8 cellular contexts compared by ENCODE assay signal in the genomic region with DNA sequence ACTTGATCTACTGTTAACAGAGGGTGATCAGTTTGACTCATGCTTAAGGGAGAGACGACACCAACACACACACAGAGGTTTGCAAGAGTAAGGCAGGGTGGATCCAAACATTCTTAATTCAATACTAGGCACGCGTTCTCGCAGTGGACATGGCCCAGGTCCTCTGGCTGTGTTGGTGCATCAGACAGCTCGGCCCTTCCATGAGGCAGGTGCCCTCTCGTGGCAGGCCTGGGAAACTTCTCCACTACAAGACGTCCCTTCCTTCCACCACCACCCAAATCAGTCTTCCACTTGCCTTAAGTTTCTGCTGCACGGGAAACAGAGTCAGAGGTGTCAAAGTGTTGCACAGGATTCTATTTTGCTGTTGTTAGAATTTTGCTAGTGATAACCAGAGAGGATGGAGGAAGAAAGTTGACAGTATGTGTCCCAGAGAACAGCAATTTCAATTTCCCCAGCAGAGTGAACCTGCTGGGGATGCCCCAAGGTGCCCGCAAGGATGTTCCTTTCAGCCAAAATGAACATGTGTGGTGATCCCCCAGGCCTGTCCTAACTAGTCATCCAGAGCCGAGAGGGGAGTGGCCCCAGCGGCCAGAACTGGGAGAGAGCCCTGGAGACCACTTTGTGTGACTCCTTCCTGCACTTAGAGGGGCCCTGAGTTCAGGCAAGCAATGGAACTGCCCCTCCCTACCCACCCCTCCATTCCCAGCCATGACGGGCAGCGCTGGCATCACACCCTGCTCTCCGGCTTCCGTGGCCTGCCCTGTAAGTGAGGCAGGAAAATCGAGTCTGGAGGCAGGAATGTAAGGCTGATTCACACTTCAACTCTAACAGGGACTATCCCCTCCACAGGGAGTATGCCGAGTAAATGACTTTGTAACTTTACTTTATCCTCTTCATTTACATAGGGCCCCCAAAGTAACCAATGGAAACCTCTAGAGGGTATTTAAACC. TPM values are rescaled to one million over a fixed set of nuclear protein-coding genes. Genes with fewer than 3 reads are reported as not detected.
A peak's percentile ranks its signal among the peaks of the same experiment; 100 is the strongest.
DNase-seq lines count a peak whose midpoint lies in the region; ATAC-seq and TF ChIP-seq lines count a peak whose summit lies in the region.

No MANE protein-coding gene starts in this region.

- ATAC-seq in psoas muscle (peak; percentile 46 to 82 (median 69)), aorta (ENCODE audit: low FRiP score) (peak; percentile 91)

- no peaks in the 10 kb centered on the region for H3K36me3 ChIP-seq in SJSA1
- H3K36me3 ChIP-seq in psoas muscle (ENCODE audit: insufficient read depth in 1 of 2, low read depth in 1 of 2): no peaks in the 10 kb centered on the region
- no peaks in the 10 kb centered on the region for H3K36me3 ChIP-seq in aorta (ENCODE audit: control insufficient read depth in 1 of 2, insufficient read depth in 2 of 2, low read length in 1 of 2)

- peak; percentile 64 for TF ChIP-seq CTCF in psoas muscle (IDR thresholded peaks at IDR 0.05)

- H3K27ac ChIP-seq in SJSA1: no peak overlapping the region
- no peak overlapping the region for H3K27ac ChIP-seq in psoas muscle
- H3K27ac ChIP-seq in aorta (ENCODE audit: low read depth in 1 of 2, low read length in 2 of 2): no peak overlapping the region

- intact Hi-C loops in head of caudate nucleus (cut with DNase I) (loop anchor here (10.0 kb wide), 1 partner anchor 176 kb away; no protein-coding TSS in a partner anchor), psoas muscle (cut with DNase I) (loop anchor here in 1 of 2 donors (2.0 to 5.0 kb wide), 2 partner anchors 178 to 339 kb away; no protein-coding TSS in a partner anchor), aorta (cut with DNase I) (loop anchor here (2.0 to 5.0 kb wide), 3 partner anchors 174 to 340 kb away; no protein-coding TSS in a partner anchor)

- DNase-seq in NCI-H1417 (lab: John Stamatoyannopoulos, UW) (peak; percentile 21 to 65 (median 60)), NCI-H1417 treated with DMSO at 0.1 percent for 48 hours (lab: John Stamatoyannopoulos, UW) (no peak), HK-2 (ENCODE audit: unreplicated experiment) (peak; percentile 44), SJSA1 (ENCODE audit: low read depth in 1 of 2, low spot score in 2 of 2) (peak; percentile 40 to 66), head of caudate nucleus (peak; percentile 46 to 85 (median 66)), psoas muscle (peak; percentile 72 to 84), aorta (peak; percentile 85 to 91)
- DNase-seq in activated naive CD4-positive, alpha-beta T cell treated with anti-CD3 and anti-CD28 coated beads, Interleukin-2, amount 50 U/mL, for 16 hours: peak; percentile 55

- peak overlapping the region; percentile 15; the same call in 1 of the 2 replicates for H3K4me3 ChIP-seq in SJSA1
- H3K4me3 ChIP-seq in psoas muscle: no peak overlapping the region
- no peak overlapping the region for H3K4me3 ChIP-seq in aorta (ENCODE audit: low read length in 2 of 2)

- H3K4me1 ChIP-seq in SJSA1 (replicated peaks) (peaks cover 17% of the 10 kb centered on the region), psoas muscle (no peaks in the 10 kb centered on the region), aorta (ENCODE audit: control insufficient read depth in 1 of 2, insufficient read depth in 2 of 2, low read length in 2 of 2) (no peaks in the 10 kb centered on the region)

- WGBS in psoas muscle, 3 donors: 36 to 45% (median 39%) methylated on average over 17 of the region's 17 CpGs
- 40% methylated on average over 17 of the region's 17 CpGs for WGBS in aorta, 2 donors

- H3K27me3 ChIP-seq in SJSA1 (replicated peaks) (no peaks in the 10 kb centered on the region), psoas muscle (ENCODE audit: insufficient read depth in 3 of 3, low read length in 2 of 3) (peaks cover 0 to 5% (median 0%) of the 10 kb centered on the region in 3 donors), aorta (ENCODE audit: control insufficient read depth in 1 of 2, insufficient read depth in 2 of 2, low read length in 1 of 2) (no peaks in the 10 kb centered on the region)

- 0 out of 2 replicates have a peak, but pooled peaks cover 3% of the 10 kb centered on the region for H3K9me3 ChIP-seq in SJSA1 (replicated peaks)
- H3K9me3 ChIP-seq in psoas muscle: no peaks in the 10 kb centered on the region
- no peaks in the 10 kb centered on the region for H3K9me3 ChIP-seq in aorta (ENCODE audit: control insufficient read depth, low read length)

RNA-seq across cellular contexts. Expression of a gene that starts 34.8 kb away (rescaled TPM):
- total RNA-seq in SJSA1 (2014; rRNA removed; shearing (Covaris generic)): 6.6 and 9.1 TPM in 2 replicates
- total RNA-seq in psoas muscle (10 to 100 TPM in 1 of 4 donors, 1 to 10 TPM in 3; 3.8 to 14.9 (median 6.2) TPM), aorta (10 to 100 TPM; 41.0 to 58.1 TPM)
- polyA plus RNA-seq in psoas muscle (1 to 10 TPM; 2.2 to 3.7 (median 3.5) TPM), aorta (10 to 100 TPM; 16.9 to 24.9 TPM)

RNA-seq across cellular contexts. Expression of a gene that starts 47.1 kb away (rescaled TPM):
- total RNA-seq in SJSA1 (2014; rRNA removed; shearing (Covaris generic)): not detected in 2 replicates
- total RNA-seq in psoas muscle: under 1 TPM in 1 of 4 donors, not detected in 3; 0.10 TPM
- under 1 TPM; 0.03 to 0.15 (median 0.09) TPM for polyA plus RNA-seq in psoas muscle
- not detected for total RNA-seq in aorta
- polyA plus RNA-seq in aorta: 10 to 100 TPM in 1 of 2 donors, under 1 TPM in 1; 0.10 to 10.4 TPM
